13 cellular contexts compared by ENCODE assay signal in genomic region chr1:55374801-55375616, GRCh38.
DNase-seq lines count a peak whose midpoint lies in the region; ATAC-seq and TF ChIP-seq lines count a peak whose summit lies in the region.
"Had no signal": no experiment of that assay in that cellular context is flagged by ENCODE, and none has a peak within 500 bp of the region (broad histone marks: within the 10 kb centered on the region; RNA-seq: fewer than 3 reads in every experiment).

No MANE protein-coding gene starts in this region.

- POLR2A ChIA-PET in activated CD4-positive, alpha-beta memory T cell treated with anti-CD3 and anti-CD28 coated beads for 36 hours (lab: Charles Lee) = no interaction called here

- WGBS in psoas muscle, 3 donors = 56 to 72% (median 58%) methylated on average over 14 of the region's 14 CpGs
- WGBS in hepatocyte (ENCODE audit: low lambda C conversion rate, missing lambda C conversion rate) = 87% methylated on average over 14 of the region's 14 CpGs

- H3K27me3 Mint-ChIP-seq in activated CD4-positive, alpha-beta memory T cell treated with anti-CD3 and anti-CD28 coated beads for 36 hours = peaks cover 5% of the 10 kb centered on the region

- DNase-seq in EH (ENCODE audit: low read depth) = peak; percentile 34
- DNase-seq in RPMI7951 (ENCODE audit: low read depth) = peak; percentile 42
- DNase-seq in foreskin melanocyte = peak; percentile 60
- peak; percentile 36 to 75 for DNase-seq in psoas muscle
- no peak for DNase-seq in activated CD4-positive, alpha-beta memory T cell treated with anti-CD3 and anti-CD28 coated beads for 36 hours
- DNase-seq in activated naive CD4-positive, alpha-beta T cell treated with anti-CD3 and anti-CD28 coated beads, Interleukin-2, amount 50 U/mL, for 72 hours (ENCODE audit: low spot score in 2 of 2) = no peak
- no peak for DNase-seq in SJCRH30
- no peak for DNase-seq in hepatocyte (ENCODE audit: low spot score)
- DNase-seq: left cardiac atrium had no signal

- H3K4me1 ChIP-seq in psoas muscle (no peaks in the 10 kb centered on the region), SJCRH30 (no peaks in the 10 kb centered on the region), hepatocyte (ENCODE audit: insufficient read depth) (no peaks in the 10 kb centered on the region)

- H3K79me2 ChIP-seq in hepatocyte = no peaks in the 10 kb centered on the region

- no peak overlapping the region for H2AFZ ChIP-seq in hepatocyte

- intact Hi-C loops in psoas muscle (cut with DNase I) = loop anchor here in 1 of 2 donors (2.0 kb wide), 1 partner anchor 1210 kb away; no protein-coding TSS in a partner anchor
- intact Hi-C loops in activated CD4-positive, alpha-beta memory T cell treated with anti-CD3 and anti-CD28 coated beads for 36 hours (cut with micrococcal nuclease) = loop anchor here (5.0 to 10.0 kb wide), 2 partner anchors 107 to 1340 kb away; no protein-coding TSS in a partner anchor

- H3K4me1 Mint-ChIP-seq in activated CD4-positive, alpha-beta memory T cell treated with anti-CD3 and anti-CD28 coated beads for 36 hours (ENCODE audit: low read depth) = peaks cover 2% of the 10 kb centered on the region

- no peaks in the 10 kb centered on the region for H3K9me3 Mint-ChIP-seq in activated CD4-positive, alpha-beta memory T cell treated with anti-CD3 and anti-CD28 coated beads for 36 hours
- no peaks in the 10 kb centered on the region for H3K9me3 Mint-ChIP-seq in activated naive CD4-positive, alpha-beta T cell treated with anti-CD3 and anti-CD28 coated beads, Interleukin-2, amount 50 U/mL, for 72 hours
- H3K9me3 Mint-ChIP-seq: activated T-helper 1 cell treated with anti-CD3 and anti-CD28 coated beads, Interleukin-12 subunit alpha, Interleukin-12 subunit beta, Interleukin-2, Interleukin-4 antibody, amounts not matched to agents 30 ng/mL and 10 ng/mL and 1 ng/mL, durations not matched to agents 14 hours and 24 hours and 36 hours had no signal

- H3K27me3 ChIP-seq in psoas muscle (ENCODE audit: insufficient read depth in 3 of 3, low read length in 2 of 3) = no peaks in the 10 kb centered on the region
- H3K27me3 ChIP-seq in SJCRH30 = no peaks in the 10 kb centered on the region
- H3K27me3 ChIP-seq in hepatocyte = no peaks in the 10 kb centered on the region
- H3K27me3 ChIP-seq: SJSA1 had no signal

- no peak overlapping the region for H3K4me3 Mint-ChIP-seq in activated CD4-positive, alpha-beta memory T cell treated with anti-CD3 and anti-CD28 coated beads for 36 hours
- H3K4me3 Mint-ChIP-seq: activated T-helper 1 cell treated with anti-CD3 and anti-CD28 coated beads, Interleukin-12 subunit alpha, Interleukin-12 subunit beta, Interleukin-2, Interleukin-4 antibody, amounts not matched to agents 30 ng/mL and 10 ng/mL and 1 ng/mL, durations not matched to agents 14 hours and 24 hours and 36 hours; CD4-positive, alpha-beta memory T cell had no signal

- no peak overlapping the region for H3K27ac Mint-ChIP-seq in activated CD4-positive, alpha-beta memory T cell treated with anti-CD3 and anti-CD28 coated beads for 36 hours
- no peak overlapping the region for H3K27ac Mint-ChIP-seq in activated naive CD4-positive, alpha-beta T cell treated with anti-CD3 and anti-CD28 coated beads, Interleukin-2, amount 50 U/mL, for 72 hours
- H3K27ac Mint-ChIP-seq: activated T-helper 1 cell treated with anti-CD3 and anti-CD28 coated beads, Interleukin-12 subunit alpha, Interleukin-12 subunit beta, Interleukin-2, Interleukin-4 antibody, amounts not matched to agents 30 ng/mL and 10 ng/mL and 1 ng/mL, durations not matched to agents 14 hours and 24 hours and 36 hours; CD4-positive, alpha-beta memory T cell had no signal

- H3K36me3 ChIP-seq in psoas muscle (ENCODE audit: insufficient read depth in 1 of 2, low read depth in 1 of 2) (no peaks in the 10 kb centered on the region), SJCRH30 (no peaks in the 10 kb centered on the region), hepatocyte (replicated peaks; ENCODE audit: insufficient read depth, low read depth) (no peaks in the 10 kb centered on the region)
- H3K36me3 ChIP-seq: SJSA1 had no signal

- TF ChIP-seq CTCF in psoas muscle (IDR thresholded peaks at IDR 0.05) (no peak), hepatocyte (IDR thresholded peaks at IDR 0.05; ENCODE audit: poor library complexity) (no peak)

- H3K9me3 ChIP-seq in psoas muscle (no peaks in the 10 kb centered on the region), SJCRH30 (replicated peaks) (no peaks in the 10 kb centered on the region), hepatocyte (ENCODE audit: low read depth) (no peaks in the 10 kb centered on the region)
- H3K9me3 ChIP-seq: SJSA1 had no signal

- no peaks in the 10 kb centered on the region for H3K36me3 Mint-ChIP-seq in activated CD4-positive, alpha-beta memory T cell treated with anti-CD3 and anti-CD28 coated beads for 36 hours
- H3K36me3 Mint-ChIP-seq in activated naive CD4-positive, alpha-beta T cell treated with anti-CD3 and anti-CD28 coated beads, Interleukin-2, amount 50 U/mL, for 72 hours = no peaks in the 10 kb centered on the region
- H3K36me3 Mint-ChIP-seq: CD4-positive, alpha-beta memory T cell had no signal

- H3K27ac ChIP-seq in psoas muscle (no peak overlapping the region), SJCRH30 (no peak overlapping the region), hepatocyte (no peak overlapping the region)
- H3K27ac ChIP-seq: HL-60, SJSA1 had no signal

- H4K20me1 ChIP-seq in hepatocyte (ENCODE audit: insufficient read depth, poor library complexity, severe bottlenecking) = no peaks in the 10 kb centered on the region

- H3K4me2 ChIP-seq in hepatocyte = no peak overlapping the region

- ATAC-seq in psoas muscle = peak in 2 of 4 donors; percentile 34 to 68
- no peak for ATAC-seq in activated naive CD4-positive, alpha-beta T cell treated with anti-CD3 and anti-CD28 coated beads, Interleukin-2, amount 50 U/mL, for 72 hours

- CTCF ChIA-PET in activated CD4-positive, alpha-beta memory T cell treated with anti-CD3 and anti-CD28 coated beads for 36 hours (lab: Charles Lee) = interaction anchor here (0.7 to 2.6 kb wide), 25 partner anchors 9 to 1333 kb away, joined by 3 to 14 read pairs (median 4); no protein-coding TSS in a partner anchor

- no peaks in the 10 kb centered on the region for H3K9me2 ChIP-seq in hepatocyte (replicated peaks; ENCODE audit: insufficient read depth)

- H3K4me3 ChIP-seq in psoas muscle = no peak overlapping the region
- H3K4me3 ChIP-seq in SJCRH30 = no peak overlapping the region
- no peak overlapping the region for H3K4me3 ChIP-seq in hepatocyte
- H3K4me3 ChIP-seq: SJSA1 had no signal

Comparison
In these comparisons a context has a peak if more than half of its experiments do, and no peak if none do; other contexts are left out.
1. DNase-seq: peak in EH (single experiment), RPMI7951 (single experiment), foreskin melanocyte (single experiment) and psoas muscle (2 of 2); none in activated CD4-positive, alpha-beta memory T cell treated with anti-CD3 and anti-CD28 coated beads for 36 hours (single experiment), activated naive CD4-positive, alpha-beta T cell treated with anti-CD3 and anti-CD28 coated beads, Interleukin-2, amount 50 U/mL, for 72 hours (0 of 2), SJCRH30 (0 of 2) and hepatocyte (single experiment).